Comparison of ENCODE assay signal across 1 cellular context in the genomic region with DNA sequence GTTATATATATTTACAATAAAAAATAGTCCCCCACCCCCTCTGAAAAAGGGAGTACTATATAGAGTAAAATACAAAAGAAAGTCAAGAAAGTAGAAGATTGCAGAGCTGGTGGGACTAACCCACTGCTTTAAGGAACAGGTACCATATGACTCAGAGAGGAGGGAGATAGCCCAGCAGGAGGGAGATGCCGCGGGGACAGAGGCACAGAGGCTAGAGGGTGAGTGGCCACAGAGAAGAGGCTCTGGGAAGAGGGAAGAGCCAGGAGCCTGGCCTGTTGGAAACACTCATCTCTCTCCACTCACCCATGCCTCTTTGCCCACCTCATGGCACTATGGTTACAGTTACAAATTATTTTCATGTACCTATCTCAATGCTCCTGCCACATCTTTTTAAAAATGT.
TF ChIP-seq lines count a peak whose summit lies in the region.

No MANE protein-coding gene starts in this region.

TF ChIP-seq in K562, 482 proteins besides CTCF, POLR2A, EP300 and RAD21 (continued from another document):
- TF ChIP-seq RBBP5 (IDR thresholded peaks at IDR 0.05; ENCODE audit: borderline replicate concordance, insufficient read depth, low read length, poor library complexity, severe bottlenecking) (no peak), TAF1 (IDR thresholded peaks at IDR 0.05; ENCODE audit: control insufficient read depth, extremely low read depth, insufficient read depth, low read length, severe bottlenecking) (no peak), JUND (IDR thresholded peaks at IDR 0.05; ENCODE audit: borderline replicate concordance, low read depth, low read length) (0 out of 2 replicates have a peak, but pooled peaks have one; percentile 15), JUND (tag; IDR thresholded peaks at IDR 0.05; ENCODE audit: borderline replicate concordance, low read depth, low read length) (no peak), CBFB (CRISPR knock-in tag; IDR thresholded peaks at IDR 0.05) (no peak), NFXL1 (CRISPR knock-in tag; IDR thresholded peaks at IDR 0.05) (no peak), POLR2G (IDR thresholded peaks at IDR 0.05; ENCODE audit: low read depth, low read length) (no peak)
- TF ChIP-seq, protein P1, sequence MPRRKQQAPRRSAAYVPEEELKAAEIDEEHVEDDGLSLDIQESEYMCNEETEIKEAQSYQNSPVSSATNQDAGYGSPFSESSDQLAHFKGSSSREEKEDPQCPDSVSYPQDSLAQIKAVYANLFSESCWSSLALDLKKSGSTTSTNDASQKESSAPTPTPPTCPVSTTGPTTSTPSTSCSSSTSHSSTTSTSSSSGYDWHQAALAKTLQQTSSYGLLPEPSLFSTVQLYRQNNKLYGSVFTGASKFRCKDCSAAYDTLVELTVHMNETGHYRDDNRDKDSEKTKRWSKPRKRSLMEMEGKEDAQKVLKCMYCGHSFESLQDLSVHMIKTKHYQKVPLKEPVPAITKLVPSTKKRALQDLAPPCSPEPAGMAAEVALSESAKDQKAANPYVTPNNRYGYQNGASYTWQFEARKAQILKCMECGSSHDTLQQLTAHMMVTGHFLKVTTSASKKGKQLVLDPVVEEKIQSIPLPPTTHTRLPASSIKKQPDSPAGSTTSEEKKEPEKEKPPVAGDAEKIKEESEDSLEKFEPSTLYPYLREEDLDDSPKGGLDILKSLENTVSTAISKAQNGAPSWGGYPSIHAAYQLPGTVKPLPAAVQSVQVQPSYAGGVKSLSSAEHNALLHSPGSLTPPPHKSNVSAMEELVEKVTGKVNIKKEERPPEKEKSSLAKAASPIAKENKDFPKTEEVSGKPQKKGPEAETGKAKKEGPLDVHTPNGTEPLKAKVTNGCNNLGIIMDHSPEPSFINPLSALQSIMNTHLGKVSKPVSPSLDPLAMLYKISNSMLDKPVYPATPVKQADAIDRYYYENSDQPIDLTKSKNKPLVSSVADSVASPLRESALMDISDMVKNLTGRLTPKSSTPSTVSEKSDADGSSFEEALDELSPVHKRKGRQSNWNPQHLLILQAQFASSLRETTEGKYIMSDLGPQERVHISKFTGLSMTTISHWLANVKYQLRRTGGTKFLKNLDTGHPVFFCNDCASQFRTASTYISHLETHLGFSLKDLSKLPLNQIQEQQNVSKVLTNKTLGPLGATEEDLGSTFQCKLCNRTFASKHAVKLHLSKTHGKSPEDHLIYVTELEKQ (CRISPR knock-in tag; IDR thresholded peaks at IDR 0.05), result no peak
